8 cellular contexts compared by ENCODE assay signal in the genomic region with DNA sequence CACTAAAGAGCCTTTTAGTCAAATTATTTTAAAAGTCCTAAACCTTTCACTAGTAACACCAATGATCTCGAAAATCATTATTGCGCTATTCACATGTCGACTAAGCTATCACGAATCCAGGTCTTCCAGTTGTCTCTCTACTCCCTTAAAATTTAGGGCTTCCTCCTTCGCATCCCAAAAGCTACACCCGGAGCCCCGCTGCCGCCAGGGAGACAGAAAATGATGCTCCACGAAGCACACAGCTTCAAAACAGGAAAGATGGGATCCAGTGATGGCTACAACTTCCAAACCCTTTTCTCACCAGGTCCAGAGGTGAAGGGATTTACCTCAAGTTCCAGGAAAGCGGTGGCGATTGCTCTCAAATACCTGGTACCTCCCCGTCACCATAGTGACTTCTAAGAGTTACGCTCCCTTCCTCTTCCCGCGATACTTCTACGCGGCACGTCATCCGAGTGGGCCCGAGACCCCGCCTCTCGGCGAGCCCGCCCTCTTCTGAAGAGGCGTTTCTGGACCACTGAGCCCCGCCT. TPM values are rescaled to one million over a fixed set of nuclear protein-coding genes. Genes with fewer than 3 reads are reported as not detected.
DNase-seq lines count a peak whose midpoint lies in the region; ATAC-seq and TF ChIP-seq lines count a peak whose summit lies in the region.

IFT80 (minus strand) TSS at position 406 of the 527 bp plus-strand sequence. CDS start 14,625 bp downstream, outside the sequence.

- H3K4me3 ChIP-seq in LNCaP clone FGC (ENCODE audit: low read depth, low read length): peak within 1 kb of the TSS; percentile 93

- H3K4me1 Mint-ChIP-seq in activated T-helper 17 cell treated with anti-CD3 and anti-CD28 coated beads, Interleukin-2, amount 50 U/mL, for 72 hours: peaks cover 31% of the 10 kb centered on the region
- H3K4me1 Mint-ChIP-seq in naive B cell: peaks cover 34 to 38% (median 37%) of the 10 kb centered on the region in 3 donors
- H3K4me1 Mint-ChIP-seq in stimulated activated memory B cell treated with anti-CD40 and anti-IgM and Interleukin-4, amounts not matched to agents 10 μg/mL and 1 μg/mL and 100 μg/mL, for 72 hours: peaks cover 43% of the 10 kb centered on the region

- H3K9me3 Mint-ChIP-seq in activated T-helper 17 cell treated with anti-CD3 and anti-CD28 coated beads, Interleukin-2, amount 50 U/mL, for 72 hours: no peaks in the 10 kb centered on the region
- peaks cover 0 to 3% (median 0%) of the 10 kb centered on the region in 7 donors for H3K9me3 Mint-ChIP-seq in naive B cell
- H3K9me3 Mint-ChIP-seq in stimulated activated memory B cell treated with anti-CD40 and anti-IgM and Interleukin-4, amounts not matched to agents 10 μg/mL and 1 μg/mL and 100 μg/mL, for 72 hours: no peaks in the 10 kb centered on the region

- POLR2A ChIA-PET in RWPE1 (lab: Yijun Ruan, JAX; ENCODE audit: low non-redundant PET): no interaction called here

- H3K4me3 Mint-ChIP-seq in activated T-helper 17 cell treated with anti-CD3 and anti-CD28 coated beads, Interleukin-2, amount 50 U/mL, for 72 hours: peak within 1 kb of the TSS; percentile 95
- H3K4me3 Mint-ChIP-seq in naive B cell: peak within 1 kb of the TSS; percentile 95 to 100 (median 98)
- H3K4me3 Mint-ChIP-seq in stimulated activated memory B cell treated with anti-CD40 and anti-IgM and Interleukin-4, amounts not matched to agents 10 μg/mL and 1 μg/mL and 100 μg/mL, for 72 hours: peak within 1 kb of the TSS; percentile 96

- ATAC-seq in activated T-helper 17 cell treated with anti-CD3 and anti-CD28 coated beads, Interleukin-2, amount 50 U/mL, for 72 hours (replicated peaks): peak; percentile 97
- peak; percentile 95 for ATAC-seq in naive B cell (ENCODE audit: low read depth in 2 of 2)
- ATAC-seq in stimulated activated memory B cell treated with anti-CD40 and anti-IgM and Interleukin-4, amounts not matched to agents 10 μg/mL and 1 μg/mL and 100 μg/mL, for 72 hours: peak; percentile 100

- CTCF ChIA-PET in RWPE1 (lab: Yijun Ruan, JAX): interaction anchor here (1.6 kb wide), 1 partner anchor 15 kb away, joined by 8 read pairs; no protein-coding TSS in a partner anchor

- H3K27ac Mint-ChIP-seq in activated T-helper 17 cell treated with anti-CD3 and anti-CD28 coated beads, Interleukin-2, amount 50 U/mL, for 72 hours: peak within 1 kb of the TSS; percentile 100
- peak within 1 kb of the TSS; percentile 97 to 100 (median 99) for H3K27ac Mint-ChIP-seq in naive B cell
- H3K27ac Mint-ChIP-seq in stimulated activated memory B cell treated with anti-CD40 and anti-IgM and Interleukin-4, amounts not matched to agents 10 μg/mL and 1 μg/mL and 100 μg/mL, for 72 hours: peak within 1 kb of the TSS; percentile 93

- peaks cover 52% of the 10 kb centered on the region for H3K36me3 Mint-ChIP-seq in activated T-helper 17 cell treated with anti-CD3 and anti-CD28 coated beads, Interleukin-2, amount 50 U/mL, for 72 hours (ENCODE audit: low read depth)
- peaks cover 2 to 10% of the 10 kb centered on the region in 2 donors for H3K36me3 Mint-ChIP-seq in naive B cell
- peaks cover 21% of the 10 kb centered on the region for H3K36me3 Mint-ChIP-seq in stimulated activated memory B cell treated with anti-CD40 and anti-IgM and Interleukin-4, amounts not matched to agents 10 μg/mL and 1 μg/mL and 100 μg/mL, for 72 hours

- DNase-seq in DMS79 (lab: John Stamatoyannopoulos, UW) (peak; percentile 91), GOT3 (lab: John Stamatoyannopoulos, UW) (peak; percentile 85), LNCaP clone FGC (ENCODE audit: low read depth) (peak; percentile 92), RWPE1 (ENCODE audit: low spot score) (peak; percentile 96), fibroblast of gingiva (ENCODE audit: low read depth) (peak; percentile 96), naive B cell (peak; percentile 96)

- H3K27ac ChIP-seq in RWPE1: peak within 1 kb of the TSS; percentile 98

- no peaks in the 10 kb centered on the region for H3K27me3 Mint-ChIP-seq in activated T-helper 17 cell treated with anti-CD3 and anti-CD28 coated beads, Interleukin-2, amount 50 U/mL, for 72 hours
- peaks cover 0 to 5% (median 0%) of the 10 kb centered on the region in 3 donors for H3K27me3 Mint-ChIP-seq in naive B cell
- H3K27me3 Mint-ChIP-seq in stimulated activated memory B cell treated with anti-CD40 and anti-IgM and Interleukin-4, amounts not matched to agents 10 μg/mL and 1 μg/mL and 100 μg/mL, for 72 hours: peaks cover 18% of the 10 kb centered on the region

- TF ChIP-seq CTCF in LNCaP clone FGC (IDR thresholded peaks at IDR 0.05; ENCODE audit: control insufficient read depth, extremely low read depth, insufficient read depth) (no peak), RWPE1 (conservative IDR thresholded peaks at IDR 0.05; ENCODE audit: low read depth) (no peak)

RNA-seq across cellular contexts. Expression of gene IFT80, which starts in this region (rescaled TPM):
- total RNA-seq in activated T-helper 17 cell treated with anti-CD3 and anti-CD28 coated beads, Interleukin-2, amount 50 U/mL, for 72 hours: 10 to 100 TPM; 17.3 to 20.0 TPM
- 1 to 10 TPM; 4.0 to 8.4 (median 5.6) TPM for polyA plus RNA-seq in naive B cell (ENCODE audit: low read depth in 6 of 6)

Comparison
In these comparisons a context has a peak if more than half of its experiments do, and no peak if none do; other contexts are left out.
1. Peak in every context shown above with its lines: DNase-seq, ATAC-seq, H3K4me3 ChIP-seq and H3K27ac ChIP-seq.